ENCODE assay signal across 8 cellular contexts in genomic region chr1:27366411-27367159, GRCh38. TPM values are rescaled to one million over a fixed set of nuclear protein-coding genes. Genes with fewer than 3 reads are reported as not detected.
A peak's percentile ranks its signal among the peaks of the same experiment; 100 is the strongest.
DNase-seq lines count a peak whose midpoint lies in the region; ATAC-seq and TF ChIP-seq lines count a peak whose summit lies in the region.

Gene MAP3K6, minus strand, starts transcription at chr1:27366961. Its CDS starts 364 bp downstream, at chr1:27366597.

- no peaks in the 10 kb centered on the region for H3K9me3 Mint-ChIP-seq in naive thymus-derived CD8-positive, alpha-beta T cell

- H3K27me3 ChIP-seq in transverse colon: no peaks in the 10 kb centered on the region

- H3K9me3 ChIP-seq in transverse colon: no peaks in the 10 kb centered on the region

- H3K4me3 ChIP-seq in foreskin fibroblast (ENCODE audit: low read depth in 1 of 2, low read length in 2 of 2): peak within 1 kb of the TSS; percentile 77 to 88
- H3K4me3 ChIP-seq in transverse colon: peak within 1 kb of the TSS; percentile 64 to 84 (median 75)

- TF ChIP-seq EP300 in transverse colon (IDR thresholded peaks at IDR 0.05; ENCODE audit: low read depth): no peak

- no peaks in the 10 kb centered on the region for H3K36me3 Mint-ChIP-seq in naive thymus-derived CD8-positive, alpha-beta T cell

- intact Hi-C loops in transverse colon (cut with DNase I; ENCODE audit: low total_unique reads): no loop called here

- peak; percentile 18 to 44 for ATAC-seq in activated CD4-positive, CD25-positive, alpha-beta regulatory T cell treated with anti-CD3 and anti-CD28 coated beads, Interleukin-2, amount 50 U/mL, for 24 hours
- peak; percentile 55 to 57 for ATAC-seq in naive thymus-derived CD8-positive, alpha-beta T cell

- peaks cover 15 to 34% (median 18%) of the 10 kb centered on the region in 4 donors for H3K4me1 ChIP-seq in transverse colon

- no peaks in the 10 kb centered on the region for H3K36me3 ChIP-seq in transverse colon

- H3K4me1 Mint-ChIP-seq in naive thymus-derived CD8-positive, alpha-beta T cell: peaks cover 14 to 47% (median 41%) of the 10 kb centered on the region in 4 donors

- peak within 1 kb of the TSS in 8 of 10 donors; percentile 42 to 92 (median 66) for H3K27ac Mint-ChIP-seq in naive thymus-derived CD8-positive, alpha-beta T cell

- peak within 1 kb of the TSS; percentile 81 to 92 (median 86) for H3K4me3 Mint-ChIP-seq in naive thymus-derived CD8-positive, alpha-beta T cell

- peak; percentile 86 for TF ChIP-seq POLR2A in transverse colon (IDR thresholded peaks at IDR 0.05)

- no peak for DNase-seq in activated CD4-positive, CD25-positive, alpha-beta regulatory T cell (lab: John Stamatoyannopoulos, UW)
- DNase-seq in HS-27A (ENCODE audit: low read depth) (peak; percentile 63), NOMO-1 treated with dmso at 0.1 percent for 144 hours (lab: John Stamatoyannopoulos, UW; ENCODE audit: unreplicated experiment) (peak; percentile 51), foreskin fibroblast (peak; percentile 80 to 93), transverse colon (peak; percentile 90)
- DNase-seq in activated naive CD4-positive, alpha-beta T cell treated with Interleukin-2 at 50 U/mL for 16 hours: peak; percentile 43
- peak in 3 of 10 donors; percentile 41 to 49 (median 43) for DNase-seq in naive thymus-derived CD8-positive, alpha-beta T cell

- WGBS in transverse colon (ENCODE audit: low coverage in 1 of 2), 2 donors: 4% methylated on average over 21 of the region's 67 CpGs; no CpG with 5 or more reads in 1 of the 2 donors

- H3K27ac ChIP-seq in transverse colon: peak within 1 kb of the TSS; percentile 94 to 99 (median 98)

- POLR2A ChIA-PET in naive thymus-derived CD8-positive, alpha-beta T cell (lab: Charles Lee): interaction anchor here (2.2 to 3.2 kb wide), 3 partner anchors 10 to 24 kb away, joined by 8 to 31 read pairs (median 9); partner anchors contain the start of gene SYTL1

- in situ Hi-C loops in transverse colon (cut with MboI; ENCODE audit: low pct_ligation_motif_present in 1 of 4, low pct_unique_long_range_greater_than_20kb in 1 of 4, low sequenced_read_pairs in 3 of 4): no loop called here

- H3K27me3 Mint-ChIP-seq in naive thymus-derived CD8-positive, alpha-beta T cell: no peaks in the 10 kb centered on the region

- no peak for TF ChIP-seq CTCF in foreskin fibroblast (IDR thresholded peaks at IDR 0.05; ENCODE audit: low read depth, low read length)
- peak in 4 of 5 experiments; percentile 12 to 30 (median 24) for TF ChIP-seq CTCF in transverse colon (IDR thresholded peaks at IDR 0.05)

RNA-seq across cellular contexts. Expression of gene MAP3K6, which starts in this region (rescaled TPM):
- total RNA-seq in naive thymus-derived CD8-positive, alpha-beta T cell: 10 to 100 TPM; 10.1 to 11.6 TPM
- 1 to 10 TPM; 1.7 to 6.0 (median 3.0) TPM for polyA plus RNA-seq in naive thymus-derived CD8-positive, alpha-beta T cell
- total RNA-seq in transverse colon: 10 to 100 TPM; 13.5 to 35.5 (median 24.4) TPM

Comparison
In these comparisons a context has a peak if more than half of its experiments do, and no peak if none do; other contexts are left out.
1. DNase-seq: peak in HS-27A (single experiment), NOMO-1 treated with dmso at 0.1 percent for 144 hours (single experiment), activated naive CD4-positive, alpha-beta T cell treated with Interleukin-2 at 50 U/mL for 16 hours (single experiment), foreskin fibroblast (2 of 2) and transverse colon (single experiment); none in activated CD4-positive, CD25-positive, alpha-beta regulatory T cell (0 of 4).